8 cellular contexts compared by ENCODE assay signal in the genomic region with DNA sequence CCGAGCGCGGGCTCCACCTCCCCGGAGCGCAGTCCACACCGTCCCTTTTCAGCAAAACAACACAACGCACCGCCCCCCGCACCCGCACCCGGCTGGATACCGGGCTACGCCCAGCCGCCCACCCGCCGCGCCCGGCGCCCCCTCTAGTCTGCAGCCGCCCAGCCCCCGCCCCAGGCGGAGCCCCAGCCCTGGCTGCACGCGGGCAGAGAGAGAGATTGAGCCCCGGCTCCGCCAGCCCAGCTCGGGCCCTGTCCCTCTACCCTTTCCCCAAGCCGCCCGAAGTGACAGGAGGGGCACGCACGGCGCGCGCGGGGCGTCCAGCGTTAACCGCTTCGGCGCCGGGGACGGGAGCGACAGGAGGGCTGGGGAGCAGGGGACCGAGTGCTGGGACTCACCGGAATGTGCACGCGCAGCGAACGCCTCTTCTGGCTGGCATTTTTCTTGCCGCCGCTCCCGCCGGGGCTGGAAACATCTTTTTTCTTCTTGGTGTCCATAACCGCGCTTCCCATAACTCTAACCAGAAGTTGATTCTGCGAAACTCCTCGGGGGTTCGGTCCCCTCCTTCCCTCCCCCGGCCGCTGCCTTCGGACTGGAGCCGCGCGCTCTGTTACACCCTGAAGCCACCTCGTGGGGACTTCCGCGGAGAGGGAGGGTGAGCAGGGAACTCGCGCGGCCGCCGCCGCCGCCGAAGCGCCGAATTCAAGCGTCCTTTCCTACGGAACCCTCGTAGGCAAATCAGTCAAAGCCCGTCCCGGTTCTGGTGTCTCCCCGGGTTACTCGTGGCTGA. TPM values are rescaled to one million over a fixed set of nuclear protein-coding genes. Genes with fewer than 3 reads are reported as not detected.
DNase-seq lines count a peak whose midpoint lies in the region; ATAC-seq and TF ChIP-seq lines count a peak whose summit lies in the region.

No MANE protein-coding gene starts in this region.

- POLR2A ChIA-PET in RWPE1 (lab: Yijun Ruan, JAX; ENCODE audit: low non-redundant PET), result no interaction called here

- H3K36me3 ChIP-seq in heart left ventricle (no peaks in the 10 kb centered on the region), tibial nerve (no peaks in the 10 kb centered on the region)

- peaks cover 0 to 33% (median 16%) of the 10 kb centered on the region in 12 donors for H3K4me1 ChIP-seq in heart left ventricle
- peaks cover 0 to 32% (median 13%) of the 10 kb centered on the region in 4 donors for H3K4me1 ChIP-seq in tibial nerve

- H3K9me3 ChIP-seq in heart left ventricle (no peaks in the 10 kb centered on the region), tibial nerve (no peaks in the 10 kb centered on the region)

- CTCF ChIA-PET in RWPE1 (lab: Yijun Ruan, JAX), result interaction anchor here (0.5 to 1.2 kb wide), 2 partner anchors 93 to 1254 kb away, joined by 3 to 4 read pairs; no protein-coding TSS in a partner anchor

- H3K4me3 ChIP-seq in heart left ventricle (peak overlapping the region; percentile 47 to 94 (median 80)), tibial nerve (peak overlapping the region; percentile 74 to 94 (median 82))

- TF ChIP-seq CTCF in RWPE1 (conservative IDR thresholded peaks at IDR 0.05; ENCODE audit: low read depth) (no peak), heart left ventricle (IDR thresholded peaks at IDR 0.05) (no peak), tibial nerve (IDR thresholded peaks at IDR 0.05) (no peak)

- peak in 1 of 2 donors; percentile 28 for TF ChIP-seq EP300 in tibial nerve (IDR thresholded peaks at IDR 0.05)

- peak; percentile 45 for ATAC-seq in HG03354 (IDR thresholded peaks at IDR 0.05; ENCODE audit: poor library complexity, severe bottlenecking, unreplicated experiment)
- ATAC-seq in heart left ventricle, result peak; percentile 14 to 69 (median 44)
- ATAC-seq in HG02763 (IDR thresholded peaks at IDR 0.05; ENCODE audit: unreplicated experiment), result no peak

- peak; percentile 75 for DNase-seq in DMS 273 treated with DMSO at 0.1 percent for 48 hours (lab: John Stamatoyannopoulos, UW)
- peak; percentile 38 for DNase-seq in RWPE1 (ENCODE audit: low spot score)
- DNase-seq in activated naive CD4-positive, alpha-beta T cell treated with anti-CD3 and anti-CD28 coated beads, Interleukin-2, amount 50 U/mL, for 16 hours, result peak; percentile 76
- DNase-seq in heart left ventricle, result peak; percentile 53 to 92 (median 83)
- DNase-seq in pons (ENCODE audit: low spot score), result peak; percentile 33
- peak; percentile 74 to 79 for DNase-seq in tibial nerve (ENCODE audit: low spot score in 2 of 2)

- H3K27me3 ChIP-seq in heart left ventricle, result peaks cover 0 to 3% (median 0%) of the 10 kb centered on the region in 9 donors
- no peaks in the 10 kb centered on the region for H3K27me3 ChIP-seq in tibial nerve

- 0% methylated on average over 33 to 84 of the region's 84 CpGs for WGBS in heart left ventricle, 4 donors
- WGBS in tibial nerve, 2 donors, result 0% methylated on average over 12 to 57 of the region's 84 CpGs

- intact Hi-C loops in heart left ventricle (cut with DNase I), result loop anchor here in 3 of 10 donors (5.0 to 10.0 kb wide), 4 partner anchors 51 to 94 kb away; no protein-coding TSS in a partner anchor

- H3K27ac ChIP-seq in RWPE1, result no peak overlapping the region; the same call in 1 of the 2 replicates
- H3K27ac ChIP-seq in heart left ventricle, result peak overlapping the region; percentile 88 to 97 (median 92)
- peak overlapping the region; percentile 88 to 98 (median 96) for H3K27ac ChIP-seq in tibial nerve

- TF ChIP-seq POLR2A in heart left ventricle (IDR thresholded peaks at IDR 0.05), result no peak
- no peak for TF ChIP-seq POLR2A in tibial nerve (IDR thresholded peaks at IDR 0.05)

RNA-seq across cellular contexts. Expression of a gene that starts 0.6 kb away (rescaled TPM):
- total RNA-seq in heart left ventricle (100 to 1,000 TPM in 7 of 9 donors, 10 to 100 TPM in 2; 50.2 to 179 (median 108) TPM), tibial nerve (10 to 100 TPM; 24.5 to 82.6 (median 38.3) TPM)
- polyA plus RNA-seq in heart left ventricle, result 100 to 1,000 TPM in 1 of 2 donors, 10 to 100 TPM in 1; 61.3 to 119 TPM

Comparison
In these comparisons a context has a peak if more than half of its experiments do, and no peak if none do; other contexts are left out.
1. DNase-seq: peak in every context shown above with its lines; median percentile 83 in heart left ventricle; 76 in tibial nerve; 76 in activated naive CD4-positive, alpha-beta T cell treated with anti-CD3 and anti-CD28 coated beads, Interleukin-2, amount 50 U/mL, for 16 hours; 75 in DMS 273 treated with DMSO at 0.1 percent for 48 hours; 38 in RWPE1; 33 in pons.